ENCODE assay signal across 8 cellular contexts in genomic region chr21:45365608-45366241, GRCh38. TPM values are rescaled to one million over a fixed set of nuclear protein-coding genes. Genes with fewer than 3 reads are reported as not detected.
A peak's percentile ranks its signal among the peaks of the same experiment; 100 is the strongest.
DNase-seq lines count a peak whose midpoint lies in the region; ATAC-seq lines count a peak whose summit lies in the region.

No MANE protein-coding gene starts in this region.

- no peak overlapping the region for H3K4me3 Mint-ChIP-seq in activated CD4-positive, alpha-beta T cell treated with anti-CD3 and anti-CD28 coated beads for 36 hours

- H3K27ac Mint-ChIP-seq in activated CD4-positive, alpha-beta T cell treated with anti-CD3 and anti-CD28 coated beads for 36 hours, result no peak overlapping the region

- DNase-seq in 8988T, result peak; percentile 65
- peak; percentile 74 for DNase-seq in dermis blood vessel endothelial cell
- no peak for DNase-seq in COLO668 (lab: John Stamatoyannopoulos, UW; ENCODE audit: unreplicated experiment)
- no peak for DNase-seq in activated CD4-positive, alpha-beta T cell treated with anti-CD3 and anti-CD28 coated beads for 48 hours
- no peak for DNase-seq in activated CD4-positive, alpha-beta T cell treated with anti-CD3 and anti-CD28 coated beads for 36 hours

- H3K27me3 ChIP-seq in HUES48 (ENCODE audit: control insufficient read depth, insufficient read depth, low read length), result no peaks in the 10 kb centered on the region

- WGBS in mesodermal cell (ENCODE audit: insufficient coverage in 2 of 2), 2 experiments, result 58 to 59% methylated on average over 24 to 26 of the region's 26 CpGs

- H3K9ac ChIP-seq in HUES48 (ENCODE audit: low read depth, low read length), result no peak overlapping the region

- H3K36me3 Mint-ChIP-seq in activated CD4-positive, alpha-beta T cell treated with anti-CD3 and anti-CD28 coated beads for 36 hours (ENCODE audit: low read depth), result no peaks in the 10 kb centered on the region

- H3K4me1 ChIP-seq in HUES48 (ENCODE audit: control insufficient read depth, insufficient read depth, low read length) (peaks cover 29% of the 10 kb centered on the region), mesodermal cell (ENCODE audit: control insufficient read depth, insufficient read depth, low read length, poor library complexity, severe bottlenecking) (peaks cover 66% of the 10 kb centered on the region)

- H3K27ac ChIP-seq in HUES48 (ENCODE audit: low read depth, low read length), result peak overlapping the region; percentile 90
- H3K27ac ChIP-seq in mesodermal cell (ENCODE audit: low read depth, low read length, severe bottlenecking), result peak overlapping the region; percentile 98

- ATAC-seq in HG02981 (IDR thresholded peaks at IDR 0.05; ENCODE audit: unreplicated experiment), result no peak
- ATAC-seq in activated CD4-positive, alpha-beta T cell treated with anti-CD3 and anti-CD28 coated beads for 36 hours, result no peak

- H3K9me3 Mint-ChIP-seq in activated CD4-positive, alpha-beta T cell treated with anti-CD3 and anti-CD28 coated beads for 36 hours (ENCODE audit: low read depth), result no peaks in the 10 kb centered on the region

- H3K27me3 Mint-ChIP-seq in activated CD4-positive, alpha-beta T cell treated with anti-CD3 and anti-CD28 coated beads for 36 hours, result peaks cover 2% of the 10 kb centered on the region

- peaks cover 17% of the 10 kb centered on the region for H3K4me1 Mint-ChIP-seq in activated CD4-positive, alpha-beta T cell treated with anti-CD3 and anti-CD28 coated beads for 36 hours

- POLR2A ChIA-PET in activated CD4-positive, alpha-beta T cell treated with anti-CD3 and anti-CD28 coated beads for 36 hours (lab: Charles Lee), result no interaction called here

- no peak overlapping the region for H3K4me3 ChIP-seq in HUES48 (ENCODE audit: low read depth, low read length)
- H3K4me3 ChIP-seq in mesodermal cell (ENCODE audit: extremely low read depth, insufficient read depth, low read length, poor library complexity, severe bottlenecking), result no peak overlapping the region

- H3K36me3 ChIP-seq in HUES48 (ENCODE audit: control insufficient read depth, insufficient read depth, low read length), result no peaks in the 10 kb centered on the region
- no peaks in the 10 kb centered on the region for H3K36me3 ChIP-seq in mesodermal cell (ENCODE audit: control insufficient read depth, insufficient read depth, low read length)

- H3K9me3 ChIP-seq in HUES48 (ENCODE audit: control insufficient read depth, insufficient read depth, low read length) (no peaks in the 10 kb centered on the region), mesodermal cell (ENCODE audit: control insufficient read depth, low read length) (no peaks in the 10 kb centered on the region)

- intact Hi-C loops in activated CD4-positive, alpha-beta T cell treated with anti-CD3 and anti-CD28 coated beads for 36 hours (cut with DNase I, micrococcal nuclease), result loop anchor here in 1 of 2 experiments (2.0 kb wide), 1 partner anchor 41 kb away; no protein-coding TSS in a partner anchor

- CTCF ChIA-PET in activated CD4-positive, alpha-beta T cell treated with anti-CD3 and anti-CD28 coated beads for 36 hours (lab: Charles Lee), result no interaction called here

RNA-seq across cellular contexts. Expression of gene COL18A1, which starts 39.2 kb away (rescaled TPM):
- total RNA-seq in dermis blood vessel endothelial cell, result 309 and 317 TPM in 2 replicates
- 343 TPM for polyA plus RNA-seq in mesodermal cell (2013, experiment 1 of 2)
- polyA plus RNA-seq in mesodermal cell (2013, experiment 2 of 2), result 309 TPM
- 1 to 10 TPM; 8.0 to 8.8 TPM for total RNA-seq in activated CD4-positive, alpha-beta T cell treated with anti-CD3 and anti-CD28 coated beads for 36 hours

Comparison
In these comparisons a context has a peak if more than half of its experiments do, and no peak if none do; other contexts are left out.
1. DNase-seq: peak in 8988T (single experiment) and dermis blood vessel endothelial cell (single experiment); none in COLO668 (single experiment), activated CD4-positive, alpha-beta T cell treated with anti-CD3 and anti-CD28 coated beads for 48 hours (single experiment) and activated CD4-positive, alpha-beta T cell treated with anti-CD3 and anti-CD28 coated beads for 36 hours (single experiment).
2. RNA of gene COL18A1, which starts 39.2 kb away (total RNA-seq): 309 to 317 TPM in dermis blood vessel endothelial cell; 8.0 to 8.8 TPM in activated CD4-positive, alpha-beta T cell treated with anti-CD3 and anti-CD28 coated beads for 36 hours; every median in the first group is over 10 times any median in the second.